In genomic region chr4:73868206-73869129, GRCh38 we compare ENCODE assay signal across 9 cellular contexts. TPM values are rescaled to one million over a fixed set of nuclear protein-coding genes. Genes with fewer than 3 reads are reported as not detected.
DNase-seq lines count a peak whose midpoint lies in the region; ATAC-seq and TF ChIP-seq lines count a peak whose summit lies in the region.
"Had no signal": no experiment of that assay in that cellular context is flagged by ENCODE, and none has a peak within 500 bp of the region (broad histone marks: within the 10 kb centered on the region; RNA-seq: fewer than 3 reads in every experiment).

No MANE protein-coding gene starts in this region.

- TF ChIP-seq CTCF in choroid plexus epithelial cell (conservative IDR thresholded peaks at IDR 0.05; ENCODE audit: low read depth, low read length), result no peak
- no peak for TF ChIP-seq CTCF in kidney epithelial cell (IDR thresholded peaks at IDR 0.05; ENCODE audit: insufficient read depth, low read length, poor library complexity, severe bottlenecking)
- TF ChIP-seq CTCF in spleen (IDR thresholded peaks at IDR 0.05 in 8 of 11, conservative IDR thresholded peaks at IDR 0.05 in 3 of 11), result no peak

- H3K4me3 ChIP-seq in choroid plexus epithelial cell (ENCODE audit: low read depth, low read length) (peak overlapping the region; percentile 60), kidney epithelial cell (ENCODE audit: low read depth, low read length) (peak overlapping the region; percentile 70), spleen (peak overlapping the region; percentile 26 to 70 (median 42))

- H3K27ac ChIP-seq in spleen, result peak overlapping the region in 7 of 8 donors; percentile 67 to 96 (median 84)

- WGBS in spleen, 5 donors, result 39 to 47% (median 43%) methylated on average over 16 of the region's 16 CpGs

- no peak for TF ChIP-seq POLR2A in spleen (IDR thresholded peaks at IDR 0.05)

- intact Hi-C loops in spleen (cut with DNase I; ENCODE audit: low total_unique reads), result no loop called here

- H3K36me3 ChIP-seq in kidney epithelial cell (ENCODE audit: control insufficient read depth, insufficient read depth, low read length), result no peaks in the 10 kb centered on the region
- H3K36me3 ChIP-seq in spleen, result no peaks in the 10 kb centered on the region

- ATAC-seq in HG02938 (IDR thresholded peaks at IDR 0.05; ENCODE audit: unreplicated experiment) (peak; percentile 7), GM18498 (IDR thresholded peaks at IDR 0.05; ENCODE audit: unreplicated experiment) (no peak), GM18861 (IDR thresholded peaks at IDR 0.05; ENCODE audit: unreplicated experiment) (no peak), HG02571 (IDR thresholded peaks at IDR 0.05; ENCODE audit: unreplicated experiment) (no peak)

- H3K9me3 ChIP-seq in spleen, result no peaks in the 10 kb centered on the region

- H3K27me3 ChIP-seq in kidney epithelial cell (ENCODE audit: control insufficient read depth, insufficient read depth, low read length) (no peaks in the 10 kb centered on the region), spleen (replicated peaks in 1 of 7) (peaks cover 0 to 32% (median 9%) of the 10 kb centered on the region in 7 donors)

- DNase-seq in choroid plexus epithelial cell (ENCODE audit: low read depth) (peak; percentile 78), kidney epithelial cell (ENCODE audit: low read depth) (no peak), spleen (no peak)
- no peak for DNase-seq in stimulated activated CD4-positive, alpha-beta T cell treated with anti-CD3 and anti-CD28 coated beads, Interleukin-1b, Interleukin-23, amount 100 ng/mL, for 48 hours
- DNase-seq: effector memory CD4-positive, alpha-beta T cell had no signal

- H3K4me1 ChIP-seq in spleen, result peaks cover 0 to 63% (median 5%) of the 10 kb centered on the region in 6 donors

RNA-seq across cellular contexts. Expression of gene CXCL1, which starts 0.7 kb away (rescaled TPM):
- 75.9 and 112 TPM in 2 replicates for total RNA-seq in kidney epithelial cell
- total RNA-seq in spleen, result 100 to 1,000 TPM; 103 to 208 (median 185) TPM
- 100 to 1,000 TPM in 2 of 3 donors, 10 to 100 TPM in 1; 40.9 to 177 (median 132) TPM for polyA plus RNA-seq in spleen

RNA-seq across cellular contexts. Expression of gene PF4V1, which starts 15.4 kb away (rescaled TPM):
- total RNA-seq in kidney epithelial cell, result not detected in 2 replicates
- 10 to 100 TPM in 1 of 7 donors, 1 to 10 TPM in 6; 1.3 to 12.3 (median 2.6) TPM for total RNA-seq in spleen
- polyA plus RNA-seq in spleen, result 1 to 10 TPM in 2 of 3 donors, under 1 TPM in 1; 0.67 to 2.0 (median 1.3) TPM

RNA-seq across cellular contexts. Expression of gene CXCL6, which starts 32.0 kb away (rescaled TPM):
- 2.1 and 6.6 TPM in 2 replicates for total RNA-seq in kidney epithelial cell
- 100 to 1,000 TPM in 3 of 7 donors, 10 to 100 TPM in 4; 52.7 to 143 (median 87.4) TPM for total RNA-seq in spleen
- polyA plus RNA-seq in spleen, result 10 to 100 TPM; 17.8 to 36.0 (median 29.0) TPM
